ENCODE assay signal across 19 cellular contexts in genomic region chr22:44944891-44945600, GRCh38.
"Had no signal": no experiment of that assay in that cellular context is flagged by ENCODE, and none has a peak within 500 bp of the region (broad histone marks: within the 10 kb centered on the region; RNA-seq: fewer than 3 reads in every experiment).

No MANE protein-coding gene starts in this region.

- H3K9me3 Mint-ChIP-seq: endodermal cell; naive thymus-derived CD8-positive, alpha-beta T cell; neural crest cell; stimulated activated memory B cell treated with anti-CD40 and anti-IgM and Interleukin-4, amounts not matched to agents 10 μg/mL and 1 μg/mL and 100 μg/mL, for 72 hours; stimulated activated naive CD8-positive, alpha-beta T cell treated with anti-CD3 and anti-CD28 coated beads, Interleukin-15, amount 100 ng/mL, for 72 hours had no signal

- H3K9ac ChIP-seq: parathyroid adenoma had no signal

- H3K4me3 Mint-ChIP-seq: endodermal cell; naive thymus-derived CD8-positive, alpha-beta T cell; neural crest cell; stimulated activated memory B cell treated with anti-CD40 and anti-IgM and Interleukin-4, amounts not matched to agents 10 μg/mL and 1 μg/mL and 100 μg/mL, for 72 hours; stimulated activated naive CD8-positive, alpha-beta T cell treated with anti-CD3 and anti-CD28 coated beads, Interleukin-15, amount 100 ng/mL, for 72 hours had no signal

- H2AFZ ChIP-seq: parathyroid adenoma had no signal

- H3K9me3 ChIP-seq: mucosa of descending colon, prostate gland, right lobe of liver, testis, transverse colon had no signal

- H3K27me3 ChIP-seq: right lobe of liver, testis, transverse colon had no signal

- H3K27ac Mint-ChIP-seq: endodermal cell; naive thymus-derived CD8-positive, alpha-beta T cell; stimulated activated memory B cell treated with anti-CD40 and anti-IgM and Interleukin-4, amounts not matched to agents 10 μg/mL and 1 μg/mL and 100 μg/mL, for 72 hours had no signal

- H3K36me3 Mint-ChIP-seq: naive thymus-derived CD8-positive, alpha-beta T cell; stimulated activated memory B cell treated with anti-CD40 and anti-IgM and Interleukin-4, amounts not matched to agents 10 μg/mL and 1 μg/mL and 100 μg/mL, for 72 hours had no signal

- DNase-seq: effector CD4-positive, alpha-beta T cell; endodermal cell; foreskin melanocyte; head of caudate nucleus; hippocampal formation; left colon; occipital lobe; stimulated activated CD4-positive, alpha-beta T cell treated with anti-CD3 and anti-CD28 coated beads, Interleukin-4, amount 100 ng/mL, for 24 hours; stimulated activated naive CD8-positive, alpha-beta T cell treated with anti-CD3 and anti-CD28 coated beads, Interleukin-15, amount 100 ng/mL, for 72 hours; testis; transverse colon had no signal

- H3K79me2 ChIP-seq: parathyroid adenoma had no signal

- H3K4me1 ChIP-seq: parathyroid adenoma, prostate gland, right lobe of liver, testis, transverse colon had no signal

- H3K27ac ChIP-seq: coronary artery, parathyroid adenoma, prostate gland, right lobe of liver, testis, transverse colon had no signal

- H3K4me1 Mint-ChIP-seq: naive thymus-derived CD8-positive, alpha-beta T cell; stimulated activated memory B cell treated with anti-CD40 and anti-IgM and Interleukin-4, amounts not matched to agents 10 μg/mL and 1 μg/mL and 100 μg/mL, for 72 hours; stimulated activated naive CD8-positive, alpha-beta T cell treated with anti-CD3 and anti-CD28 coated beads, Interleukin-15, amount 100 ng/mL, for 72 hours had no signal

- ATAC-seq: left colon; mucosa of descending colon; naive thymus-derived CD8-positive, alpha-beta T cell; right lobe of liver; stimulated activated memory B cell treated with anti-CD40 and anti-IgM and Interleukin-4, amounts not matched to agents 10 μg/mL and 1 μg/mL and 100 μg/mL, for 72 hours; stimulated activated naive CD8-positive, alpha-beta T cell treated with anti-CD3 and anti-CD28 coated beads, Interleukin-15, amount 100 ng/mL, for 72 hours had no signal

- H3K4me3 ChIP-seq: coronary artery, mucosa of descending colon, prostate gland, right lobe of liver, testis, transverse colon had no signal

- H3K36me3 ChIP-seq: prostate gland, right lobe of liver, transverse colon had no signal
